Comparison of ENCODE assay signal across 1 cellular context in genomic region chr17:78253946-78254672, GRCh38.
A peak's percentile ranks its signal among the peaks of the same experiment; 100 is the strongest.
TF ChIP-seq lines count a peak whose summit lies in the region.

No MANE protein-coding gene starts in this region.

TF ChIP-seq in HepG2, 621 proteins besides CTCF, POLR2A, EP300 and RAD21 (continued from another document and continues in another):
- TF ChIP-seq ZBTB14 (CRISPR knock-in tag; IDR thresholded peaks at IDR 0.05) (peak; percentile 91), ZFP90 (CRISPR knock-in tag; IDR thresholded peaks at IDR 0.05; ENCODE audit: borderline replicate concordance) (no peak; the same call in none of the 2 replicates), DR1 (CRISPR knock-in tag; IDR thresholded peaks at IDR 0.05) (peak; percentile 64; the same call in 1 of the 2 replicates), MXI1 (IDR thresholded peaks at IDR 0.05; ENCODE audit: borderline replicate concordance, low read depth, low read length) (peak; percentile 79; the same call in 2 of the 3 replicates), RNF219 (CRISPR knock-in tag; IDR thresholded peaks at IDR 0.05) (no peak), ZNF891 (CRISPR knock-in tag; IDR thresholded peaks at IDR 0.05) (peak; percentile 98), GLMP (CRISPR knock-in tag; IDR thresholded peaks at IDR 0.05; ENCODE audit: borderline replicate concordance) (no peak), ZNF800 (CRISPR knock-in tag; IDR thresholded peaks at IDR 0.05) (peak; percentile 79; the same call in 1 of the 2 replicates), AHR (CRISPR knock-in tag; IDR thresholded peaks at IDR 0.05) (peak; percentile 85; the same call in 1 of the 2 replicates), MIER3 (CRISPR knock-in tag; IDR thresholded peaks at IDR 0.05; ENCODE audit: borderline replicate concordance) (no peak; the same call in none of the 2 replicates), PTBP1 (IDR thresholded peaks at IDR 0.05; ENCODE audit: low read depth, low read length, poor library complexity, severe bottlenecking) (no peak), NFE2L1 (CRISPR knock-in tag; IDR thresholded peaks at IDR 0.05; ENCODE audit: borderline replicate concordance) (0 out of 2 replicates have a peak, but pooled peaks have one; percentile 71), CBX2 (IDR thresholded peaks at IDR 0.05; ENCODE audit: low read depth, low read length) (no peak), CBX2 (CRISPR knock-in tag; IDR thresholded peaks at IDR 0.05; ENCODE audit: low read depth) (no peak), ZBTB38 (CRISPR knock-in tag; IDR thresholded peaks at IDR 0.05) (peak; percentile 32; the same call in 1 of the 2 replicates), PAWR (CRISPR knock-in tag; IDR thresholded peaks at IDR 0.05; ENCODE audit: borderline replicate concordance) (no peak), ZNF788 (CRISPR knock-in tag; IDR thresholded peaks at IDR 0.05; ENCODE audit: borderline replicate concordance) (no peak; the same call in 1 of the 2 replicates), YEATS4 (CRISPR knock-in tag; IDR thresholded peaks at IDR 0.05; ENCODE audit: borderline replicate concordance) (peak; percentile 96), ZNF704 (CRISPR knock-in tag; IDR thresholded peaks at IDR 0.05; ENCODE audit: borderline replicate concordance) (peak; percentile 94; the same call in 1 of the 2 replicates), SKI (IDR thresholded peaks at IDR 0.05; ENCODE audit: partially characterized antibody) (no peak), GRHL1 (CRISPR knock-in tag; conservative IDR thresholded peaks at IDR 0.05) (no peak), CREB1 (IDR thresholded peaks at IDR 0.05) (peak; percentile 57), CREB1 (CRISPR knock-in tag; IDR thresholded peaks at IDR 0.05) (no peak), HOXD1 (CRISPR knock-in tag; IDR thresholded peaks at IDR 0.05) (no peak; the same call in 1 of the 2 replicates), WIZ (CRISPR knock-in tag; IDR thresholded peaks at IDR 0.05) (peak; percentile 91; the same call in 1 of the 2 replicates), ZNF713 (CRISPR knock-in tag; IDR thresholded peaks at IDR 0.05) (0 out of 2 replicates have a peak, but pooled peaks have one; percentile 39), AKAP8 (CRISPR knock-in tag; IDR thresholded peaks at IDR 0.05) (peak; percentile 82), FOXM1 (CRISPR knock-in tag; IDR thresholded peaks at IDR 0.05) (peak; percentile 59; the same call in 1 of the 2 replicates), ZNF484 (CRISPR knock-in tag; IDR thresholded peaks at IDR 0.05; ENCODE audit: borderline replicate concordance, low read depth) (0 out of 2 replicates have a peak, but pooled peaks have one; percentile 85), SMAD3 (CRISPR knock-in tag; IDR thresholded peaks at IDR 0.05) (peak; percentile 72), ZNF644 (CRISPR knock-in tag; IDR thresholded peaks at IDR 0.05; ENCODE audit: low read depth) (no peak), SP4 (CRISPR knock-in tag; IDR thresholded peaks at IDR 0.05) (peak; percentile 60; the same call in 1 of the 2 replicates), MAFF (IDR thresholded peaks at IDR 0.05; ENCODE audit: low read depth, low read length) (no peak), ZNF572 (CRISPR knock-in tag; IDR thresholded peaks at IDR 0.05) (no peak), PRMT3 (CRISPR knock-in tag; IDR thresholded peaks at IDR 0.05; ENCODE audit: borderline replicate concordance, low read depth) (no peak; the same call in 1 of the 2 replicates), MBNL3 (CRISPR knock-in tag; conservative IDR thresholded peaks at IDR 0.05) (no peak), ZC3H13 (CRISPR knock-in tag; IDR thresholded peaks at IDR 0.05) (peak; percentile 73; the same call in 1 of the 2 replicates), NFIB (CRISPR knock-in tag; IDR thresholded peaks at IDR 0.05; ENCODE audit: borderline replicate concordance) (no peak), ARID2 (CRISPR knock-in tag; IDR thresholded peaks at IDR 0.05; ENCODE audit: borderline replicate concordance) (peak; percentile 85; the same call in 1 of the 2 replicates), ZKSCAN8 (CRISPR knock-in tag; IDR thresholded peaks at IDR 0.05; ENCODE audit: borderline replicate concordance) (peak; percentile 36; the same call in 1 of the 2 replicates), RBFOX2 (IDR thresholded peaks at IDR 0.05; ENCODE audit: low read depth, low read length) (peak; percentile 95), ZNF512B (CRISPR knock-in tag; IDR thresholded peaks at IDR 0.05; ENCODE audit: borderline replicate concordance) (no peak), ZNF543 (CRISPR knock-in tag; IDR thresholded peaks at IDR 0.05) (peak; percentile 90), MXD1 (CRISPR knock-in tag; IDR thresholded peaks at IDR 0.05) (peak; percentile 97), NR2F1 (CRISPR knock-in tag; IDR thresholded peaks at IDR 0.05) (no peak), MNT (IDR thresholded peaks at IDR 0.05) (peak; percentile 43; the same call in 1 of the 2 replicates), NFATC3 (CRISPR knock-in tag; IDR thresholded peaks at IDR 0.05) (peak; percentile 76; the same call in 1 of the 2 replicates), SIN3A (IDR thresholded peaks at IDR 0.05; ENCODE audit: borderline replicate concordance, low read depth, low read length) (no peak), ETV5 (CRISPR knock-in tag; IDR thresholded peaks at IDR 0.05; ENCODE audit: borderline replicate concordance) (no peak; the same call in 1 of the 2 replicates), ZFP41 (CRISPR knock-in tag; IDR thresholded peaks at IDR 0.05; ENCODE audit: borderline replicate concordance) (peak; percentile 74; the same call in 1 of the 2 replicates), ZNF503 (CRISPR knock-in tag; IDR thresholded peaks at IDR 0.05) (peak; percentile 34; the same call in 1 of the 2 replicates)
